8 cellular contexts compared by ENCODE assay signal in the genomic region with DNA sequence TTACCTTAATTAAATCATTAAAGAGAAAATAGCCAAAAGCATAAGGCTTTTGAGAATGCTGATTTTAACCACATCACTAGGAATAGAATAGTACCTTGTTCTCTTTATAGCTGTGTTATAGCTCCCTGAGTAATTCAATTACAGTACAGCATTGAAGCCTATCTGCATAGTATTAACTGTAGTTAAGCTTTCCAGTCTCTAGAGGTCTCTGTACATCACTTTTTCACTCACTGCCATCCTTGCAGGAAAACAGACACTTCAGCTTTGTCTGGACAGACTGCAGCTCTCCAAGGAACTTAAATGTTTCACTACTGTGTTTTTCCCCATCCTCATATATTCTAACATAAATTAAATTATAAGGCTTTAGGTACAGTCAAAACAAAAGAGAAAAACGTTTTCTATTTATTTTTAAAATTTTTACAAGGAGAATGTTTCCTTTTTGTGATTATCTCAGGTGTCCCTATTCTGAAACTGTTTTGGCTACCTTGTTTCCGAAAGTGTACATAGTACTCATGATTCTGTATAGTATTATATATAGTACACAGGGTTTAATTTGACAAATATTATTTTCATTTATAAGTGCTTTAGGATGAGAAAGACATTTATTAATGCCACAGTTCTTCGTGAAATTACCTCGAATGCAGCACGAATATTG.
DNase-seq lines count a peak whose midpoint lies in the region; ATAC-seq and TF ChIP-seq lines count a peak whose summit lies in the region.

No MANE protein-coding gene starts in this region.

- peak; percentile 63 for TF ChIP-seq CTCF in AG09309 (IDR thresholded peaks at IDR 0.05; ENCODE audit: control insufficient read depth, insufficient read depth, low read depth, low read length, missing control alignments)
- peak; percentile 58 for TF ChIP-seq CTCF in astrocyte of the spinal cord (IDR thresholded peaks at IDR 0.05; ENCODE audit: low read depth, low read length)

- no peaks in the 10 kb centered on the region for H3K4me1 Mint-ChIP-seq in activated naive CD8-positive, alpha-beta T cell treated with anti-CD3 and anti-CD28 coated beads for 36 hours

- ATAC-seq in GM19023 (IDR thresholded peaks at IDR 0.05; ENCODE audit: unreplicated experiment) (peak; percentile 78), HG03196 (IDR thresholded peaks at IDR 0.05; ENCODE audit: unreplicated experiment) (peak; percentile 93)

- no peak overlapping the region for H3K27ac Mint-ChIP-seq in activated naive CD8-positive, alpha-beta T cell treated with anti-CD3 and anti-CD28 coated beads for 36 hours

- in situ Hi-C loops in astrocyte of the spinal cord (cut with HindIII; ENCODE audit: low sequenced_read_pairs) = no loop called here

- no peaks in the 10 kb centered on the region for H3K36me3 Mint-ChIP-seq in activated naive CD8-positive, alpha-beta T cell treated with anti-CD3 and anti-CD28 coated beads for 36 hours

- H3K4me3 ChIP-seq in AG09309 (ENCODE audit: control insufficient read depth, low read depth, low read length) (peak overlapping the region; percentile 41), astrocyte of the spinal cord (ENCODE audit: low read depth, low read length) (peak overlapping the region; percentile 29)

- no peak overlapping the region for H3K4me3 Mint-ChIP-seq in activated naive CD8-positive, alpha-beta T cell treated with anti-CD3 and anti-CD28 coated beads for 36 hours

- no peaks in the 10 kb centered on the region for H3K27me3 Mint-ChIP-seq in activated naive CD8-positive, alpha-beta T cell treated with anti-CD3 and anti-CD28 coated beads for 36 hours

- DNase-seq in AG09309 (ENCODE audit: low read depth) = peak; percentile 60
- DNase-seq in NCI-H2196 treated with DMSO at 0.1 percent for 48 hours (lab: John Stamatoyannopoulos, UW; ENCODE audit: unreplicated experiment) = peak; percentile 48
- peak; percentile 73 for DNase-seq in astrocyte of the spinal cord (ENCODE audit: low read depth, low spot score)
- DNase-seq in iris pigment epithelial cell (ENCODE audit: low read depth) = peak; percentile 79
- DNase-seq in superior temporal gyrus (ENCODE audit: extremely low spot score) = peak; percentile 84
- no peak for DNase-seq in activated naive CD8-positive, alpha-beta T cell treated with anti-CD3 and anti-CD28 coated beads for 36 hours

- no peaks in the 10 kb centered on the region for H3K9me3 Mint-ChIP-seq in activated naive CD8-positive, alpha-beta T cell treated with anti-CD3 and anti-CD28 coated beads for 36 hours
